ENCODE assay signal across 1 cellular context in genomic region chr9:110592075-110592830, GRCh38.
TF ChIP-seq lines count a peak whose summit lies in the region.

No MANE protein-coding gene starts in this region.

TF ChIP-seq in IMR-90, 13 proteins besides CTCF, POLR2A, EP300 and RAD21:
- TF ChIP-seq CEBPB (IDR thresholded peaks at IDR 0.05; ENCODE audit: low read depth, low read length): peak; percentile 48
- no peak for TF ChIP-seq RFX5 (IDR thresholded peaks at IDR 0.05; ENCODE audit: low read depth, low read length)
- no peak for TF ChIP-seq FOS (IDR thresholded peaks at IDR 0.05; ENCODE audit: low read depth, low read length)
